ENCODE assay signal across 16 cellular contexts in genomic region chr2:18551169-18551568, GRCh38. TPM values are rescaled to one million over a fixed set of nuclear protein-coding genes. Genes with fewer than 3 reads are reported as not detected.
DNase-seq lines count a peak whose midpoint lies in the region; ATAC-seq, FAIRE-seq and TF ChIP-seq lines count a peak whose summit lies in the region.
"Had no signal": no experiment of that assay in that cellular context is flagged by ENCODE, and none has a peak within 500 bp of the region (broad histone marks: within the 10 kb centered on the region; RNA-seq: fewer than 3 reads in every experiment).

No MANE protein-coding gene starts in this region.

- TF ChIP-seq POLR2A in A549 (IDR thresholded peaks at IDR 0.05; ENCODE audit: low read length) (no peak), HepG2 (IDR thresholded peaks at IDR 0.05; ENCODE audit: insufficient read depth in 1 of 2, low read depth in 2 of 2, low read length in 2 of 2) (no peak), ovary (IDR thresholded peaks at IDR 0.05) (no peak)

- H4K20me1 ChIP-seq in SK-N-SH (ENCODE audit: insufficient read depth) (no peaks in the 10 kb centered on the region), HepG2 (ENCODE audit: insufficient read depth, low read length) (no peaks in the 10 kb centered on the region)

- H3K9me3 ChIP-seq in A549, result no peaks in the 10 kb centered on the region
- H3K9me3 ChIP-seq in SK-N-SH, result no peaks in the 10 kb centered on the region
- H3K9me3 ChIP-seq in HepG2 (ENCODE audit: low read length), result no peaks in the 10 kb centered on the region
- no peaks in the 10 kb centered on the region for H3K9me3 ChIP-seq in ovary

- no peak overlapping the region for H2BK15ac ChIP-seq in mesendoderm (replicated peaks; ENCODE audit: low read depth)

- no peak for FAIRE-seq in A549 (lab: Jason Lieb, UNC)
- FAIRE-seq in HepG2 (lab: Jason Lieb, UNC), result no peak

- H3K23ac ChIP-seq in mesendoderm (ENCODE audit: low read length), result no peak overlapping the region

- no peak for DNase-seq in A549 (ENCODE audit: low read depth in 1 of 2, low spot score in 1 of 2)
- DNase-seq in NCI-H2029 (lab: John Stamatoyannopoulos, UW), result peak; percentile 51
- DNase-seq in SK-N-SH, result no peak
- DNase-seq in HepG2 (ENCODE audit: low spot score), result peak; percentile 6
- DNase-seq in mesendoderm, result no peak
- DNase-seq in NOMO-1 treated with DMSO at 0.1 percent for 48 hours (lab: John Stamatoyannopoulos, UW; ENCODE audit: unreplicated experiment), result no peak
- DNase-seq in globus pallidus (ENCODE audit: low spot score), result no peak
- DNase-seq in ovary, result no peak
- DNase-seq: EL; H9; NCI-H524; NK-92 treated with Interleukin-12 subunit alpha and Interleukin-12 subunit beta, amount 100 ng/mL, for 24 hours; RPMI8226; SW 1271 had no signal

- H3K18ac ChIP-seq in mesendoderm (ENCODE audit: low read length), result no peak overlapping the region

- TF ChIP-seq RAD21 in A549 (conservative IDR thresholded peaks at IDR 0.05 in 1 of 2, IDR thresholded peaks at IDR 0.05 in 1 of 2) (no peak), SK-N-SH (IDR thresholded peaks at IDR 0.05; ENCODE audit: low read length) (no peak), HepG2 (CRISPR knock-in tag; IDR thresholded peaks at IDR 0.05) (no peak)

- H3K27me3 ChIP-seq in SK-N-SH (ENCODE audit: insufficient read depth), result no peaks in the 10 kb centered on the region
- H3K27me3 ChIP-seq in HepG2 (ENCODE audit: control insufficient read depth in 1 of 2, insufficient read depth in 2 of 2, low read length in 2 of 2), result no peaks in the 10 kb centered on the region
- no peaks in the 10 kb centered on the region for H3K27me3 ChIP-seq in mesendoderm (ENCODE audit: insufficient read depth, low read length, poor library complexity)
- no peaks in the 10 kb centered on the region for H3K27me3 ChIP-seq in ovary

- no peak overlapping the region for H2BK120ac ChIP-seq in mesendoderm (ENCODE audit: low read depth, low read length)

- no peak for TF ChIP-seq EP300 in A549 (IDR thresholded peaks at IDR 0.05)
- no peak for TF ChIP-seq EP300 in SK-N-SH (IDR thresholded peaks at IDR 0.05; ENCODE audit: borderline replicate concordance in 1 of 2, low read depth in 1 of 2, low read length in 1 of 2)
- no peak for TF ChIP-seq EP300 in HepG2 (IDR thresholded peaks at IDR 0.05; ENCODE audit: low read depth in 2 of 2, low read length in 2 of 2)
- no peak for TF ChIP-seq EP300 in HepG2 (CRISPR knock-in tag; IDR thresholded peaks at IDR 0.05; ENCODE audit: borderline replicate concordance)
- TF ChIP-seq EP300 in ovary (IDR thresholded peaks at IDR 0.05), result no peak

- ATAC-seq in A549 (no peak; a peak in 1 of 6 replicates), HepG2 (no peak)

- H3K27ac ChIP-seq in A549 (no peak overlapping the region), SK-N-SH (ENCODE audit: low read depth in 2 of 2, low read length in 1 of 2) (peak overlapping the region; percentile 66 to 76), HepG2 (ENCODE audit: extremely low read length, insufficient read depth, low read length) (no peak overlapping the region), mesendoderm (ENCODE audit: low read depth, low read length) (no peak overlapping the region), ovary (no peak overlapping the region)
- H3K27ac ChIP-seq: C4-2B had no signal

- H3K56ac ChIP-seq in mesendoderm (ENCODE audit: low read length), result no peak overlapping the region

- H3K79me2 ChIP-seq in SK-N-SH (ENCODE audit: insufficient read depth) (peaks cover 36% of the 10 kb centered on the region; the same call in 1 of the 2 replicates), HepG2 (ENCODE audit: insufficient read depth, low read length) (no peaks in the 10 kb centered on the region), mesendoderm (ENCODE audit: control insufficient read depth, insufficient read depth, low read length) (no peaks in the 10 kb centered on the region)

- CTCF ChIA-PET in A549 (lab: Yijun Ruan, JAX) (no interaction called here), SK-N-SH (lab: Yijun Ruan, JAX) (interaction anchor here (3.4 kb wide), 1 partner anchor 30 kb away, joined by 20 read pairs; no protein-coding TSS in a partner anchor), HepG2 (lab: Yijun Ruan, JAX; ENCODE audit: low intra/inter-chr PET ratio, low total read pairs) (no interaction called here)

- in situ Hi-C loops in HepG2 (cut with HindIII; ENCODE audit: extremely low pct_ligation_motif_present, low pct_unique_long_range_greater_than_20kb), result no loop called here

- no peaks in the 10 kb centered on the region for H3K9me2 ChIP-seq in SK-N-SH

- no TSS peak for BruUV-seq in HepG2 (replicated peaks; lab: Mats Ljungman, UMichigan)

- H3K4ac ChIP-seq in mesendoderm (ENCODE audit: low read depth, low read length), result no peak overlapping the region

- H3F3A ChIP-seq in SK-N-SH (replicated peaks; ENCODE audit: insufficient read depth), result peaks cover 44% of the 10 kb centered on the region

- H3K36me3 ChIP-seq in SK-N-SH (replicated peaks in 1 of 2; ENCODE audit: control insufficient read depth in 1 of 2, insufficient read depth in 2 of 2, low read length in 1 of 2) (peaks cover 34 to 35% of the 10 kb centered on the region in 2 experiments), HepG2 (replicated peaks in 1 of 2; ENCODE audit: control insufficient read depth in 1 of 2, insufficient read depth in 2 of 2, low read length in 2 of 2) (peaks cover 3 to 7% of the 10 kb centered on the region in 2 experiments; a peak in 3 of 5 replicates), mesendoderm (ENCODE audit: control insufficient read depth, insufficient read depth, low read length) (peaks cover 3% of the 10 kb centered on the region), ovary (no peaks in the 10 kb centered on the region)

- no peaks in the 10 kb centered on the region for H3K79me1 ChIP-seq in mesendoderm (ENCODE audit: low read length)

- POLR2A ChIA-PET in A549 (lab: Yijun Ruan, JAX) (no interaction called here), SK-N-SH (lab: Yijun Ruan, JAX) (interaction anchor here (1.0 kb wide), 1 partner anchor 9 kb away, joined by 6 read pairs; the partner anchor contains the start of gene RDH14), HepG2 (lab: Yijun Ruan, JAX) (interaction anchor here (2.3 kb wide), 1 partner anchor 9 kb away, joined by 10 read pairs; the partner anchor contains the start of gene RDH14)

- H4K5ac ChIP-seq in mesendoderm (ENCODE audit: low read length), result no peak overlapping the region

- TF ChIP-seq CTCF in A549 (IDR thresholded peaks at IDR 0.05), result no peak
- no peak for TF ChIP-seq CTCF in SK-N-SH (IDR thresholded peaks at IDR 0.05)
- no peak for TF ChIP-seq CTCF in HepG2 (CRISPR knock-in tag; IDR thresholded peaks at IDR 0.05)
- TF ChIP-seq CTCF in ovary (IDR thresholded peaks at IDR 0.05), result no peak

- no peak overlapping the region for H4K8ac ChIP-seq in mesendoderm (ENCODE audit: low read depth, low read length)

- no peak overlapping the region for H2AK5ac ChIP-seq in mesendoderm (ENCODE audit: low read length)

- H3K4me3 ChIP-seq in A549 (no peak overlapping the region), SK-N-SH (ENCODE audit: low read depth in 2 of 2, low read length in 1 of 2) (no peak overlapping the region), HepG2 (replicated peaks in 1 of 3; ENCODE audit: insufficient read depth in 1 of 3, low read depth in 2 of 3, low read length in 3 of 3) (no peak overlapping the region), mesendoderm (ENCODE audit: low read length) (no peak overlapping the region), ovary (no peak overlapping the region)

- 16% methylated on average over 1 of the region's 1 CpG for WGBS in A549 (ENCODE audit: missing lambda C conversion rate)
- 76% methylated on average over 1 of the region's 1 CpG for WGBS in SK-N-SH (ENCODE audit: low lambda C conversion rate)
- WGBS in HepG2 (ENCODE audit: low lambda C conversion rate), result 59% methylated on average over 1 of the region's 1 CpG
- WGBS in mesendoderm (ENCODE audit: extremely low coverage, insufficient coverage, low lambda C conversion rate), result no CpG with 5 or more reads among the region's 1 CpG
- WGBS in ovary, 3 donors, result 86 to 94% (median 93%) methylated on average over 1 of the region's 1 CpG

- H3K9ac ChIP-seq in SK-N-SH (peak overlapping the region; percentile 9; the same call in 1 of the 2 replicates), HepG2 (ENCODE audit: insufficient read depth, low read depth, low read length) (no peak overlapping the region), mesendoderm (ENCODE audit: low read length) (no peak overlapping the region)

- 0 out of 3 replicates have a peak overlapping the region, but pooled peaks have one; percentile 10 for H3K4me2 ChIP-seq in A549
- peak overlapping the region; percentile 8; the same call in 1 of the 2 replicates for H3K4me2 ChIP-seq in SK-N-SH
- H3K4me2 ChIP-seq in HepG2 (ENCODE audit: low read depth, low read length), result no peak overlapping the region
- no peak overlapping the region for H3K4me2 ChIP-seq in mesendoderm (ENCODE audit: low read length)

- intact Hi-C loops in HepG2 (cut with micrococcal nuclease; ENCODE audit: unreplicated experiment), result no loop called here
- intact Hi-C loops in ovary (cut with DNase I), result no loop called here

- H2AFZ ChIP-seq in SK-N-SH (ENCODE audit: low read depth), result no peak overlapping the region
- H2AFZ ChIP-seq in HepG2 (ENCODE audit: low read length), result no peak overlapping the region

- H2BK5ac ChIP-seq in mesendoderm (ENCODE audit: low read length), result no peak overlapping the region

- peaks cover 7% of the 10 kb centered on the region; the same call in 2 of the 3 replicates for H3K4me1 ChIP-seq in A549
- H3K4me1 ChIP-seq in SK-N-SH (ENCODE audit: control insufficient read depth in 1 of 2, insufficient read depth in 2 of 2, low read depth in 1 of 2, low read length in 1 of 2), result peaks cover 8 to 37% of the 10 kb centered on the region in 2 experiments; a peak in 3 of 4 replicates
- peaks cover 7% of the 10 kb centered on the region; the same call in 1 of the 2 replicates for H3K4me1 ChIP-seq in HepG2 (ENCODE audit: insufficient read depth, low read length)
- H3K4me1 ChIP-seq in mesendoderm (ENCODE audit: control insufficient read depth, low read depth, low read length), result peaks cover 3% of the 10 kb centered on the region
- H3K4me1 ChIP-seq in ovary (ENCODE audit: insufficient read depth), result peaks cover 7% of the 10 kb centered on the region

RNA-seq across cellular contexts. Expression of gene RDH14, which starts 9.3 kb away (rescaled TPM):
- polyA plus RNA-seq in A549 (2011; rRNA removed) (42.2 and 44.5 TPM in 2 replicates), A549 (2017; fragmentation: RNase III; extraction: RNeasy Plus Mini Kit Qiagen cat#74134 plus additional on column Dnase treatment) (32.2 to 37.0 TPM (median 36.2 TPM) in 3 replicates), SK-N-SH (2012; rRNA removed) (20.2 and 30.7 TPM in 2 replicates), HepG2 (2011; rRNA removed) (22.8 and 27.4 TPM in 2 replicates), ovary (10 to 100 TPM; 18.4 to 27.9 TPM)
- polyA plus RNA-seq in A549 (2012; cell fraction: cytosol; rRNA removed), result 15.5 and 20.6 TPM in 2 replicates
- polyA plus RNA-seq in A549 (2012; cell fraction: nucleus; rRNA removed), result 9.8 and 11.7 TPM in 2 replicates
- polyA minus RNA-seq in A549 (2011; rRNA and poly(A)+ RNA removed), result 12.1 and 14.5 TPM in 2 replicates
- 32.8 and 39.7 TPM in 2 replicates for polyA plus RNA-seq in SK-N-SH (2012; cell fraction: cytosol; rRNA removed)
- 9.1 and 15.5 TPM in 2 replicates for polyA plus RNA-seq in SK-N-SH (2012; cell fraction: nucleus; rRNA removed)
- total RNA-seq in HepG2 (2016; rRNA removed; fragmentation: Illumina TruSeq; extraction: Trizol) (37.4 and 39.9 TPM in 2 replicates), ovary (10 to 100 TPM; 16.0 to 27.5 (median 20.0) TPM)
- total RNA-seq in HepG2 (2016; cell fraction: cytosol; rRNA removed; fragmentation: Illumina TruSeq; extraction: Trizol; ENCODE audit: low read depth), result 15.3 and 17.0 TPM in 2 replicates
- 34.6 and 37.8 TPM in 2 replicates for total RNA-seq in HepG2 (2016; cell fraction: insoluble cytoplasmic fraction; rRNA removed; fragmentation: Illumina TruSeq; extraction: Trizol)
- total RNA-seq in HepG2 (2016; cell fraction: membrane; rRNA removed; fragmentation: Illumina TruSeq; extraction: Trizol), result 32.5 and 33.9 TPM in 2 replicates
- total RNA-seq in HepG2 (2016; cell fraction: nucleus; rRNA removed; fragmentation: Illumina TruSeq; extraction: Trizol), result 32.4 and 33.3 TPM in 2 replicates
- 14.4 and 20.5 TPM in 2 replicates for polyA plus RNA-seq in HepG2 (2011; cell fraction: cytosol; rRNA removed)
- polyA plus RNA-seq in HepG2 (2011; cell fraction: nucleus; rRNA removed), result 6.1 and 7.8 TPM in 2 replicates
- polyA plus RNA-seq in HepG2 (2012), result 19.2 and 23.3 TPM in 2 replicates
- polyA plus RNA-seq in HepG2 (2016; cell fraction: cytosol; fragmentation: Illumina TruSeq; extraction: Trizol; ENCODE audit: low read depth), result 14.0 and 14.5 TPM in 2 replicates
- polyA plus RNA-seq in HepG2 (2016; cell fraction: insoluble cytoplasmic fraction; fragmentation: Illumina TruSeq; extraction: Trizol; ENCODE audit: low read depth), result 36.2 and 44.0 TPM in 2 replicates
- 23.0 and 23.2 TPM in 2 replicates for polyA plus RNA-seq in HepG2 (2016; cell fraction: membrane; fragmentation: Illumina TruSeq; extraction: Trizol; ENCODE audit: low read depth)
- 55.4 and 58.2 TPM in 2 replicates for polyA plus RNA-seq in HepG2 (2016; cell fraction: nucleus; fragmentation: Illumina TruSeq; extraction: Trizol; ENCODE audit: insufficient read depth, low read depth)
- polyA minus RNA-seq in HepG2 (2011; rRNA and poly(A)+ RNA removed; ENCODE audit: low replicate concordance), result 5.4 and 8.6 TPM in 2 replicates
- polyA minus RNA-seq in HepG2 (2011; cell fraction: cytosol; rRNA and poly(A)+ RNA removed), result 14.2 and 16.1 TPM in 2 replicates
- 12.5 and 18.0 TPM in 2 replicates for polyA minus RNA-seq in HepG2 (2011; cell fraction: nucleus; rRNA and poly(A)+ RNA removed)
- 18.9 TPM for polyA plus RNA-seq in mesendoderm (2013, experiment 1 of 2)
- polyA plus RNA-seq in mesendoderm (2013, experiment 2 of 2), result 19.3 TPM

RNA-seq across cellular contexts. Expression of gene NT5C1B, which starts 38.2 kb away (rescaled TPM):
- polyA plus RNA-seq in A549 (2011; rRNA removed) (not detected in 2 replicates), A549 (2017; fragmentation: RNase III; extraction: RNeasy Plus Mini Kit Qiagen cat#74134 plus additional on column Dnase treatment) (not detected in 3 replicates), SK-N-SH (2012; rRNA removed) (not detected in 2 replicates), HepG2 (2011; rRNA removed) (not detected in 2 replicates), ovary (not detected)
- polyA plus RNA-seq in A549 (2012; cell fraction: cytosol; rRNA removed), result not detected in 2 replicates
- polyA plus RNA-seq in A549 (2012; cell fraction: nucleus; rRNA removed), result not detected in 2 replicates
- not detected in 2 replicates for polyA minus RNA-seq in A549 (2011; rRNA and poly(A)+ RNA removed)
- not detected in 2 replicates for polyA plus RNA-seq in SK-N-SH (2012; cell fraction: cytosol; rRNA removed)
- polyA plus RNA-seq in SK-N-SH (2012; cell fraction: nucleus; rRNA removed), result 0.04 TPM in 1 of 2 replicates, not detected in the other
- total RNA-seq in HepG2 (2016; rRNA removed; fragmentation: Illumina TruSeq; extraction: Trizol) (not detected in 2 replicates), ovary (not detected)
- not detected in 2 replicates for total RNA-seq in HepG2 (2016; cell fraction: cytosol; rRNA removed; fragmentation: Illumina TruSeq; extraction: Trizol; ENCODE audit: low read depth)
- total RNA-seq in HepG2 (2016; cell fraction: insoluble cytoplasmic fraction; rRNA removed; fragmentation: Illumina TruSeq; extraction: Trizol), result not detected in 2 replicates
- total RNA-seq in HepG2 (2016; cell fraction: membrane; rRNA removed; fragmentation: Illumina TruSeq; extraction: Trizol), result not detected in 2 replicates
- not detected in 2 replicates for total RNA-seq in HepG2 (2016; cell fraction: nucleus; rRNA removed; fragmentation: Illumina TruSeq; extraction: Trizol)
- not detected in 2 replicates for polyA plus RNA-seq in HepG2 (2011; cell fraction: cytosol; rRNA removed)
- polyA plus RNA-seq in HepG2 (2011; cell fraction: nucleus; rRNA removed), result not detected in 2 replicates
- 0.16 and 0.17 TPM in 2 replicates for polyA plus RNA-seq in HepG2 (2012)
- polyA plus RNA-seq in HepG2 (2016; cell fraction: cytosol; fragmentation: Illumina TruSeq; extraction: Trizol; ENCODE audit: low read depth), result not detected in 2 replicates
- not detected in 2 replicates for polyA plus RNA-seq in HepG2 (2016; cell fraction: insoluble cytoplasmic fraction; fragmentation: Illumina TruSeq; extraction: Trizol; ENCODE audit: low read depth)
- not detected in 2 replicates for polyA plus RNA-seq in HepG2 (2016; cell fraction: membrane; fragmentation: Illumina TruSeq; extraction: Trizol; ENCODE audit: low read depth)
- polyA plus RNA-seq in HepG2 (2016; cell fraction: nucleus; fragmentation: Illumina TruSeq; extraction: Trizol; ENCODE audit: insufficient read depth, low read depth), result not detected in 2 replicates
- not detected in 2 replicates for polyA minus RNA-seq in HepG2 (2011; rRNA and poly(A)+ RNA removed; ENCODE audit: low replicate concordance)
- not detected in 2 replicates for polyA minus RNA-seq in HepG2 (2011; cell fraction: cytosol; rRNA and poly(A)+ RNA removed)
- polyA minus RNA-seq in HepG2 (2011; cell fraction: nucleus; rRNA and poly(A)+ RNA removed), result not detected in 2 replicates
- polyA plus RNA-seq in mesendoderm (2013, experiment 1 of 2), result not detected
- polyA plus RNA-seq in mesendoderm (2013, experiment 2 of 2), result not detected
- total RNA-seq: A673, H9 had no signal

Comparison
In these comparisons a context has a peak if more than half of its experiments do, and no peak if none do; other contexts are left out.
1. DNase-seq: peak in NCI-H2029 (single experiment) and HepG2 (single experiment); none in A549 (0 of 2), SK-N-SH (single experiment), mesendoderm (single experiment), NOMO-1 treated with DMSO at 0.1 percent for 48 hours (single experiment), globus pallidus (single experiment) and ovary (0 of 5).
2. H3K27ac ChIP-seq: peak in SK-N-SH (2 of 2); none in A549 (0 of 2), HepG2 (single experiment), mesendoderm (single experiment) and ovary (0 of 2).
3. H3K4me2 ChIP-seq: peak in A549 (single experiment) and SK-N-SH (single experiment); none in HepG2 (single experiment) and mesendoderm (single experiment).